In genomic region chrX:109842611-109843010, GRCh38 we compare ENCODE assay signal across 16 cellular contexts.
DNase-seq lines count a peak whose midpoint lies in the region; ATAC-seq and TF ChIP-seq lines count a peak whose summit lies in the region.
"Had no signal": no experiment of that assay in that cellular context is flagged by ENCODE, and none has a peak within 500 bp of the region (broad histone marks: within the 10 kb centered on the region; RNA-seq: fewer than 3 reads in every experiment).

No MANE protein-coding gene starts in this region.

- H3K4me3 Mint-ChIP-seq in stimulated activated naive CD8-positive, alpha-beta T cell treated with anti-CD3 and anti-CD28 coated beads, Interleukin-15, Interleukin-2, amounts not matched to agents 100 ng/mL and 50 ng/mL, for 24 hours = no peak overlapping the region
- no peak overlapping the region for H3K4me3 Mint-ChIP-seq in stimulated activated naive CD8-positive, alpha-beta T cell treated with anti-CD3 and anti-CD28 coated beads, Interleukin-15, amount 100 ng/mL, for 72 hours
- H3K4me3 Mint-ChIP-seq in activated T-cell treated with anti-CD3 and anti-CD28 coated beads, Interleukin-2, amount 50 U/mL, for 72 hours = no peak overlapping the region
- H3K4me3 Mint-ChIP-seq: B cell; CD4-positive, alpha-beta T cell; H9 had no signal

- no peaks in the 10 kb centered on the region for H3K36me3 Mint-ChIP-seq in stimulated activated naive CD8-positive, alpha-beta T cell treated with anti-CD3 and anti-CD28 coated beads, Interleukin-15, Interleukin-2, amounts not matched to agents 100 ng/mL and 50 ng/mL, for 24 hours (ENCODE audit: low read depth)
- no peaks in the 10 kb centered on the region for H3K36me3 Mint-ChIP-seq in activated T-cell treated with anti-CD3 and anti-CD28 coated beads, Interleukin-2, amount 50 U/mL, for 72 hours (ENCODE audit: insufficient read depth in 2 of 2)

- no peaks in the 10 kb centered on the region for H3K9me3 Mint-ChIP-seq in stimulated activated naive CD8-positive, alpha-beta T cell treated with anti-CD3 and anti-CD28 coated beads, Interleukin-15, Interleukin-2, amounts not matched to agents 100 ng/mL and 50 ng/mL, for 24 hours
- H3K9me3 Mint-ChIP-seq in stimulated activated naive CD8-positive, alpha-beta T cell treated with anti-CD3 and anti-CD28 coated beads, Interleukin-15, amount 100 ng/mL, for 72 hours = no peaks in the 10 kb centered on the region
- no peaks in the 10 kb centered on the region for H3K9me3 Mint-ChIP-seq in activated T-cell treated with anti-CD3 and anti-CD28 coated beads, Interleukin-2, amount 50 U/mL, for 72 hours
- H3K9me3 Mint-ChIP-seq: CD4-positive, alpha-beta T cell; H9 had no signal

- peak overlapping the region; percentile 87 for H3K27ac Mint-ChIP-seq in stimulated activated naive CD8-positive, alpha-beta T cell treated with anti-CD3 and anti-CD28 coated beads, Interleukin-15, Interleukin-2, amounts not matched to agents 100 ng/mL and 50 ng/mL, for 24 hours
- H3K27ac Mint-ChIP-seq in stimulated activated naive CD8-positive, alpha-beta T cell treated with anti-CD3 and anti-CD28 coated beads, Interleukin-15, amount 100 ng/mL, for 72 hours = no peak overlapping the region
- H3K27ac Mint-ChIP-seq in activated T-cell treated with anti-CD3 and anti-CD28 coated beads, Interleukin-2, amount 50 U/mL, for 72 hours = no peak overlapping the region
- H3K27ac Mint-ChIP-seq: B cell; CD4-positive, alpha-beta T cell; H9 had no signal

- no peak for ATAC-seq in stimulated activated naive CD8-positive, alpha-beta T cell treated with anti-CD3 and anti-CD28 coated beads, Interleukin-15, amount 100 ng/mL, for 72 hours
- ATAC-seq in HG02938 (IDR thresholded peaks at IDR 0.05; ENCODE audit: unreplicated experiment) = no peak
- ATAC-seq in activated T-cell treated with anti-CD3 and anti-CD28 coated beads, Interleukin-2, amount 50 U/mL, for 72 hours (replicated peaks in 1 of 2) = no peak
- ATAC-seq: GM12878 had no signal

- DNase-seq in stimulated activated naive CD8-positive, alpha-beta T cell treated with anti-CD3 and anti-CD28 coated beads, Interleukin-15, amount 100 ng/mL, for 72 hours = no peak
- DNase-seq in amniotic epithelial cell (ENCODE audit: low read depth) = peak; percentile 76
- peak; percentile 44 for DNase-seq in fibroblast of pulmonary artery (ENCODE audit: low read depth)
- DNase-seq in DMS53 (lab: John Stamatoyannopoulos, UW) = no peak
- DNase-seq in activated T-cell treated with anti-CD3 and anti-CD28 coated beads, Interleukin-2, amount 50 U/mL, for 72 hours = no peak
- DNase-seq: C1 segment of cervical spinal cord; Calu3; CD4-positive, alpha-beta T cell; DMS 273 treated with DMSO at 0.1 percent for 48 hours; DMS79; GOT3; H9 had no signal

- H3K4me1 Mint-ChIP-seq in stimulated activated naive CD8-positive, alpha-beta T cell treated with anti-CD3 and anti-CD28 coated beads, Interleukin-15, Interleukin-2, amounts not matched to agents 100 ng/mL and 50 ng/mL, for 24 hours (ENCODE audit: low read depth) = peaks cover 32% of the 10 kb centered on the region
- peaks cover 9% of the 10 kb centered on the region for H3K4me1 Mint-ChIP-seq in stimulated activated naive CD8-positive, alpha-beta T cell treated with anti-CD3 and anti-CD28 coated beads, Interleukin-15, amount 100 ng/mL, for 72 hours
- peaks cover 12% of the 10 kb centered on the region for H3K4me1 Mint-ChIP-seq in activated T-cell treated with anti-CD3 and anti-CD28 coated beads, Interleukin-2, amount 50 U/mL, for 72 hours (ENCODE audit: low read depth)
- H3K4me1 Mint-ChIP-seq: B cell had no signal

- H3K4me3 ChIP-seq in fibroblast of pulmonary artery (replicated peaks; ENCODE audit: low read depth, low read length) = no peak overlapping the region
- H3K4me3 ChIP-seq: GM12878 had no signal

- H3K27me3 Mint-ChIP-seq in stimulated activated naive CD8-positive, alpha-beta T cell treated with anti-CD3 and anti-CD28 coated beads, Interleukin-15, Interleukin-2, amounts not matched to agents 100 ng/mL and 50 ng/mL, for 24 hours = no peaks in the 10 kb centered on the region
- no peaks in the 10 kb centered on the region for H3K27me3 Mint-ChIP-seq in stimulated activated naive CD8-positive, alpha-beta T cell treated with anti-CD3 and anti-CD28 coated beads, Interleukin-15, amount 100 ng/mL, for 72 hours
- no peaks in the 10 kb centered on the region for H3K27me3 Mint-ChIP-seq in activated T-cell treated with anti-CD3 and anti-CD28 coated beads, Interleukin-2, amount 50 U/mL, for 72 hours (ENCODE audit: low read depth)
- H3K27me3 Mint-ChIP-seq: B cell; CD4-positive, alpha-beta T cell had no signal

- TF ChIP-seq CTCF in fibroblast of pulmonary artery (IDR thresholded peaks at IDR 0.05; ENCODE audit: low read length, missing control alignments) = no peak

Comparison
In these comparisons a context has a peak if more than half of its experiments do, and no peak if none do; other contexts are left out.
1. DNase-seq: peak in amniotic epithelial cell (single experiment) and fibroblast of pulmonary artery (single experiment); none in stimulated activated naive CD8-positive, alpha-beta T cell treated with anti-CD3 and anti-CD28 coated beads, Interleukin-15, amount 100 ng/mL, for 72 hours (0 of 2), DMS53 (single experiment) and activated T-cell treated with anti-CD3 and anti-CD28 coated beads, Interleukin-2, amount 50 U/mL, for 72 hours (0 of 2).